In genomic region chr2:55804535-55804934, GRCh38 we compare ENCODE assay signal across 1 cellular context.
A peak's percentile ranks its signal among the peaks of the same experiment; 100 is the strongest.
TF ChIP-seq lines count a peak whose summit lies in the region.

No MANE protein-coding gene starts in this region.

TF ChIP-seq in GM12878, 131 proteins besides CTCF, POLR2A, EP300 and RAD21:
- TF ChIP-seq CREM (IDR thresholded peaks at IDR 0.05; ENCODE audit: low read depth) (no peak), NBN (IDR thresholded peaks at IDR 0.05) (no peak), NFIC (IDR thresholded peaks at IDR 0.05; ENCODE audit: low read depth, low read length) (no peak), JUNB (IDR thresholded peaks at IDR 0.05) (no peak), MTA2 (IDR thresholded peaks at IDR 0.05; ENCODE audit: low read depth) (peak; percentile 26; the same call in 1 of the 2 replicates), HSF1 (IDR thresholded peaks at IDR 0.05; ENCODE audit: low read depth, low read length) (no peak), NFXL1 (IDR thresholded peaks at IDR 0.05; ENCODE audit: borderline replicate concordance) (no peak)
